Comparison of ENCODE assay signal across 8 cellular contexts in genomic region chr7:142516038-142516501, GRCh38.
DNase-seq lines count a peak whose midpoint lies in the region; ATAC-seq, FAIRE-seq and TF ChIP-seq lines count a peak whose summit lies in the region.

No MANE protein-coding gene starts in this region.

- no peaks in the 10 kb centered on the region for H3F3A ChIP-seq in GM23248 (ENCODE audit: insufficient read depth)

- H3K27ac ChIP-seq in ACC112 (ENCODE audit: low read depth, low read length) = no peak overlapping the region
- H3K27ac ChIP-seq in GM23248 = no peak overlapping the region

- TF ChIP-seq EP300 in Ishikawa (IDR thresholded peaks at IDR 0.05; ENCODE audit: borderline replicate concordance) = no peak

- peak; percentile 81 for ATAC-seq in memory B cell (ENCODE audit: low read depth)

- no peak overlapping the region for H3K4me2 ChIP-seq in GM23248 (ENCODE audit: unreplicated experiment)

- FAIRE-seq in urothelium cell line (lab: Jason Lieb, UNC) = no peak

- H2AFZ ChIP-seq in ACC112 (ENCODE audit: low read length, unreplicated experiment) = peak overlapping the region; percentile 10
- H2AFZ ChIP-seq in GM23248 = no peak overlapping the region

- H3K9me3 Mint-ChIP-seq in memory B cell = no peaks in the 10 kb centered on the region

- H3K36me3 Mint-ChIP-seq in memory B cell = no peaks in the 10 kb centered on the region

- no peaks in the 10 kb centered on the region for H4K20me1 ChIP-seq in GM23248 (ENCODE audit: insufficient read depth)

- H3K79me2 ChIP-seq in ACC112 (ENCODE audit: control insufficient read depth, insufficient read depth, low read length, unreplicated experiment) (no peaks in the 10 kb centered on the region), GM23248 (ENCODE audit: insufficient read depth) (no peaks in the 10 kb centered on the region)

- H3K4me1 ChIP-seq in ACC112 (ENCODE audit: control insufficient read depth, insufficient read depth, low read length, unreplicated experiment) (no peaks in the 10 kb centered on the region), GM23248 (ENCODE audit: insufficient read depth) (no peaks in the 10 kb centered on the region)

- no peaks in the 10 kb centered on the region for H3K9me2 ChIP-seq in GM23248 (ENCODE audit: insufficient read depth)

- H3K9ac ChIP-seq in GM23248 = no peak overlapping the region

- TF ChIP-seq RAD21 in Ishikawa (IDR thresholded peaks at IDR 0.05; ENCODE audit: low read depth) = peak; percentile 79

- in situ Hi-C loops in GM23248 (cut with MboI) = no loop called here

- H3K27me3 ChIP-seq in ACC112 (ENCODE audit: insufficient read depth, low read length) (peaks cover 30% of the 10 kb centered on the region), GM23248 (replicated peaks; ENCODE audit: insufficient read depth) (peaks cover 30% of the 10 kb centered on the region)

- DNase-seq in GDM1 (lab: John Stamatoyannopoulos, UW) (peak; percentile 64), GM23248 (peak; percentile 77), SHP77 (lab: John Stamatoyannopoulos, UW) (peak; percentile 24 to 34), dermis blood vessel endothelial cell (peak; percentile 84), memory B cell (ENCODE audit: low spot score in 2 of 2) (peak in 1 of 2 donors; percentile 21), urothelium cell line (ENCODE audit: low spot score) (peak; percentile 54)

- H3K4me3 ChIP-seq in ACC112 (ENCODE audit: low read depth, low read length) (no peak overlapping the region), GM23248 (no peak overlapping the region)

- 2 to 3% methylated on average over 3 of the region's 3 CpGs for WGBS in GM23248 (ENCODE audit: low coverage in 1 of 2, low lambda C conversion rate in 2 of 2, missing lambda C conversion rate in 2 of 2), 2 experiments

- H3K4me1 Mint-ChIP-seq in memory B cell = peaks cover 4% of the 10 kb centered on the region

- H3K27me3 Mint-ChIP-seq in memory B cell = peaks cover 13% of the 10 kb centered on the region

- no peaks in the 10 kb centered on the region for H3K36me3 ChIP-seq in ACC112 (ENCODE audit: insufficient read depth, low read length)
- no peaks in the 10 kb centered on the region for H3K36me3 ChIP-seq in GM23248 (ENCODE audit: low read depth)

- H3K27ac Mint-ChIP-seq in memory B cell = no peak overlapping the region

- H3K9me3 ChIP-seq in GM23248 (ENCODE audit: low read depth) = no peaks in the 10 kb centered on the region

- no peak overlapping the region for H3K4me3 Mint-ChIP-seq in memory B cell

TF ChIP-seq in Ishikawa, 13 proteins besides CTCF, POLR2A, EP300 and RAD21:
- 0 out of 2 replicates have a peak, but pooled peaks have one; percentile 6 for TF ChIP-seq TEAD4 (IDR thresholded peaks at IDR 0.05)
- TF ChIP-seq NFIC (IDR thresholded peaks at IDR 0.05) = 0 out of 2 replicates have a peak, but pooled peaks have one; percentile 7
- no peak for TF ChIP-seq ZBTB7A (IDR thresholded peaks at IDR 0.05; ENCODE audit: low read depth)
